11 cellular contexts compared by ENCODE assay signal in genomic region chr1:27161594-27161993, GRCh38. TPM values are rescaled to one million over a fixed set of nuclear protein-coding genes. Genes with fewer than 3 reads are reported as not detected.
DNase-seq lines count a peak whose midpoint lies in the region; ATAC-seq and TF ChIP-seq lines count a peak whose summit lies in the region.
"Had no signal": no experiment of that assay in that cellular context is flagged by ENCODE, and none has a peak within 500 bp of the region (broad histone marks: within the 10 kb centered on the region; RNA-seq: fewer than 3 reads in every experiment).

No MANE protein-coding gene starts in this region.

- 89 to 92% methylated on average over 5 of the region's 5 CpGs for WGBS in aorta, 2 donors

- DNase-seq in activated naive CD4-positive, alpha-beta T cell (lab: John Stamatoyannopoulos, UW), result no peak
- DNase-seq in NAMALWA (ENCODE audit: low spot score) (peak; percentile 40), colonic mucosa (peak; percentile 55), type B pancreatic cell (ENCODE audit: extremely low spot score, unreplicated experiment) (no peak), aorta (no peak), NCI-H446 (lab: John Stamatoyannopoulos, UW) (no peak)
- DNase-seq: activated CD4-positive, CD25-positive, alpha-beta regulatory T cell treated with anti-CD3 and anti-CD28 coated beads, Interleukin-2, amount 50 U/mL, for 72 hours had no signal

- ATAC-seq in aorta (ENCODE audit: low FRiP score), result no peak
- no peak for ATAC-seq in HG03460 (IDR thresholded peaks at IDR 0.05; ENCODE audit: unreplicated experiment)

- H3K9me3 ChIP-seq in colonic mucosa (no peaks in the 10 kb centered on the region), aorta (ENCODE audit: control insufficient read depth, low read length) (no peaks in the 10 kb centered on the region)
- H3K9me3 ChIP-seq: BLaER1 had no signal

- no peaks in the 10 kb centered on the region for H3K9me3 Mint-ChIP-seq in activated naive CD4-positive, alpha-beta T cell treated with anti-CD3 and anti-CD28 coated beads, Interleukin-2, amount 50 U/mL, for 24 hours
- H3K9me3 Mint-ChIP-seq in type B pancreatic cell, result peaks cover 4% of the 10 kb centered on the region

- no peaks in the 10 kb centered on the region for H3K36me3 Mint-ChIP-seq in activated naive CD4-positive, alpha-beta T cell treated with anti-CD3 and anti-CD28 coated beads, Interleukin-2, amount 50 U/mL, for 24 hours
- no peaks in the 10 kb centered on the region for H3K36me3 Mint-ChIP-seq in type B pancreatic cell

- H3K27me3 Mint-ChIP-seq in activated naive CD4-positive, alpha-beta T cell treated with anti-CD3 and anti-CD28 coated beads, Interleukin-2, amount 50 U/mL, for 24 hours, result no peaks in the 10 kb centered on the region
- no peaks in the 10 kb centered on the region for H3K27me3 Mint-ChIP-seq in type B pancreatic cell

- peak overlapping the region in 1 of 2 donors; percentile 55 for H3K9ac ChIP-seq in colonic mucosa (ENCODE audit: low read depth in 2 of 2, low read length in 2 of 2)
- H3K9ac ChIP-seq: BLaER1 had no signal

- intact Hi-C loops in colonic mucosa (cut with DNase I), result no loop called here
- intact Hi-C loops in aorta (cut with DNase I), result no loop called here

- H3K36me3 ChIP-seq in colonic mucosa (no peaks in the 10 kb centered on the region), aorta (ENCODE audit: control insufficient read depth in 1 of 2, insufficient read depth in 2 of 2, low read length in 1 of 2) (no peaks in the 10 kb centered on the region)
- H3K36me3 ChIP-seq: BLaER1, cardiac muscle cell had no signal

- TF ChIP-seq CTCF in colonic mucosa (IDR thresholded peaks at IDR 0.05) (no peak), type B pancreatic cell (conservative IDR thresholded peaks at IDR 0.05) (no peak)

- H3K27me3 ChIP-seq in colonic mucosa (no peaks in the 10 kb centered on the region), aorta (ENCODE audit: control insufficient read depth in 1 of 2, insufficient read depth in 2 of 2, low read length in 1 of 2) (no peaks in the 10 kb centered on the region)
- H3K27me3 ChIP-seq: BLaER1, cardiac muscle cell had no signal

- peak overlapping the region; percentile 30 for H3K4me3 Mint-ChIP-seq in activated naive CD4-positive, alpha-beta T cell treated with anti-CD3 and anti-CD28 coated beads, Interleukin-2, amount 50 U/mL, for 24 hours
- H3K4me3 Mint-ChIP-seq in type B pancreatic cell, result peak overlapping the region; percentile 71

- H3K4me1 Mint-ChIP-seq in activated naive CD4-positive, alpha-beta T cell treated with anti-CD3 and anti-CD28 coated beads, Interleukin-2, amount 50 U/mL, for 24 hours, result peaks cover 12% of the 10 kb centered on the region
- H3K4me1 Mint-ChIP-seq in type B pancreatic cell (ENCODE audit: unreplicated experiment), result peaks cover 4% of the 10 kb centered on the region

- H3K27ac Mint-ChIP-seq in activated naive CD4-positive, alpha-beta T cell treated with anti-CD3 and anti-CD28 coated beads, Interleukin-2, amount 50 U/mL, for 24 hours, result peak overlapping the region; percentile 66
- H3K27ac Mint-ChIP-seq in type B pancreatic cell, result peak overlapping the region; percentile 91

- H3K27ac ChIP-seq in colonic mucosa, result peak overlapping the region; percentile 81
- H3K27ac ChIP-seq in aorta (ENCODE audit: low read depth in 1 of 2, low read length in 2 of 2), result no peak overlapping the region
- H3K27ac ChIP-seq: BLaER1, cardiac muscle cell had no signal

- H3K4me1 ChIP-seq in colonic mucosa (peaks cover 3% of the 10 kb centered on the region), aorta (ENCODE audit: control insufficient read depth in 1 of 2, insufficient read depth in 2 of 2, low read length in 2 of 2) (no peaks in the 10 kb centered on the region)

- H3K4me3 ChIP-seq in colonic mucosa (no peak overlapping the region), aorta (ENCODE audit: low read length in 2 of 2) (no peak overlapping the region)
- H3K4me3 ChIP-seq: BLaER1, cardiac muscle cell had no signal

RNA-seq across cellular contexts. Expression of gene SLC9A1, which starts 6.7 kb away (rescaled TPM):
- total RNA-seq in colonic mucosa (10 to 100 TPM; 63.6 to 99.6 TPM), type B pancreatic cell (ENCODE audit: low replicate concordance) (28.8 and 41.9 TPM in 2 replicates), aorta (10 to 100 TPM; 17.6 to 24.9 TPM)
- 10 to 100 TPM in 1 of 2 donors, 1 to 10 TPM in 1; 4.5 to 10.1 TPM for polyA plus RNA-seq in aorta

Comparison
In these comparisons a context has a peak if more than half of its experiments do, and no peak if none do; other contexts are left out.
1. DNase-seq: peak in NAMALWA (single experiment) and colonic mucosa (single experiment); none in activated naive CD4-positive, alpha-beta T cell (0 of 4), type B pancreatic cell (single experiment), aorta (0 of 2) and NCI-H446 (0 of 2).